In the genomic region with DNA sequence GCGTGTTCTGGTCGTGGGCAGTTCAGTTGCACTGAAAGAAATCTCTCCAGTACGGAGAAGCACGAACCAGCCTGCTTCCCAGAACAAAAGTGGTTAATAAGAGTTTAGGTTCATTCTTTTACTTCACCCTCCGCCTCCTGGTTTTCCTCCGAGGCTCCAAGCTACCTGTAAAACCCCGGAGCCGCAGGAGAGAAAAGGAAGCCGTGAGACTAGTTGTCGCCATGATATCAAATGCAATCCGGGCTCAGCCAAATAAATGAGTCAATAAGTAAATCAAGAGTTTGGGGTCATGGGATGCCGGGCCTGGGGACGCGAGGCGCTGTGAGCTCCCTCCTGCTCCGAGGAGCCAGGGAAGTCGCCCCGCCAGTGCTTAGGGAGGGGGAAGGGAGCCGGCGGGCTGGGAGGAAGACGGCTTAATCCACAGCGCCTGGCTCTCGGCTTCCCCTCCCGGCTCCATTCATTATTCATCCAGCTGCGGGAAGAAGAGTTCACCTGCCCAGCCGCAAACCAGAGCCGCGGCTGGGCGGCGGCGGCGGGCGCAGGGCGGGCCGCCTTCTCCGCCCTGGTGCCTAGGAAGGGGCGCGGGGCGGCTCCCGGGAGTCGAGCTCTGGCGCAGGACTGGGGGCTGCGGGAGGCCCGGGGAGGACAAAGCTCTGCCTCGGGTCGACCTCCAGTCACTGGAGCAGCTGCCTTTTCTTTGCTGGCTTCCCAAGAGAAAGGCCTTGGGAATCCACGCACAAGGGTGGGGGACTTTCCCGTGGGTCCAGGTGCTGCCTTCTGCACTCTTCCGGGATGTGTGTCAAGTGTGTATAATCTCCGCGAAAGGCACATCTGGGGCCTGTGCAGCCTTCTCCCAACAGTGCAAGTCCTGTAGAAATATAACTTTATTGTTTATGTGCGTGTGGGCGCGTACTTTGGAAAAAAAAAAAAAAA, we compare ENCODE assay signal across 8 cellular contexts. TPM values are rescaled to one million over a fixed set of nuclear protein-coding genes. Genes with fewer than 3 reads are reported as not detected.
DNase-seq lines count a peak whose midpoint lies in the region; ATAC-seq, FAIRE-seq and TF ChIP-seq lines count a peak whose summit lies in the region.

No MANE protein-coding gene starts in this region.

- TF ChIP-seq CTCF in BE2C (IDR thresholded peaks at IDR 0.05; ENCODE audit: low read depth, low read length) (no peak), dorsolateral prefrontal cortex (IDR thresholded peaks at IDR 0.05 in 54 of 56, conservative IDR thresholded peaks at IDR 0.05 in 2 of 56; ENCODE audit: low read depth in 1 of 56, partially characterized antibody in 56 of 56) (no peak), lower leg skin (IDR thresholded peaks at IDR 0.05) (no peak), testis (IDR thresholded peaks at IDR 0.05) (no peak)

- peaks cover 7% of the 10 kb centered on the region for H3K4me1 ChIP-seq in BE2C
- H3K4me1 ChIP-seq in testis: peaks cover 21% of the 10 kb centered on the region

- H3K4me3 ChIP-seq in BE2C (ENCODE audit: low read depth, low read length) (peak overlapping the region; percentile 97), dorsolateral prefrontal cortex (peak overlapping the region; percentile 51 to 88 (median 71)), lower leg skin (ENCODE audit: low read depth, poor library complexity, severe bottlenecking) (peak overlapping the region; percentile 34), testis (peak overlapping the region; percentile 20 to 60)

- 0 to 2% methylated on average over 43 to 46 of the region's 54 CpGs for WGBS in lower leg skin, 2 donors
- 1% methylated on average over 46 to 53 of the region's 54 CpGs for WGBS in testis, 2 donors

- no peak for ATAC-seq in GM21360 (IDR thresholded peaks at IDR 0.05; ENCODE audit: unreplicated experiment)

- H3K9me3 ChIP-seq in BE2C: no peaks in the 10 kb centered on the region
- no peaks in the 10 kb centered on the region for H3K9me3 ChIP-seq in testis

- H3K36me3 ChIP-seq in BE2C: no peaks in the 10 kb centered on the region
- no peaks in the 10 kb centered on the region for H3K36me3 ChIP-seq in testis (ENCODE audit: low read depth, missing control alignments)

- peak; percentile 71 for DNase-seq in BE2C
- peak; percentile 25 for DNase-seq in HCEC 1CT
- DNase-seq in SHP77 (lab: John Stamatoyannopoulos, UW): peak; percentile 26 to 53
- DNase-seq in dorsolateral prefrontal cortex: peak in 7 of 10 donors; percentile 8 to 52 (median 31)
- peak; percentile 26 to 91 for DNase-seq in lower leg skin (ENCODE audit: low spot score in 2 of 2)
- DNase-seq in testis: peak; percentile 31
- DNase-seq in GM19239 (ENCODE audit: insufficient read length, low spot score): no peak

- intact Hi-C loops in dorsolateral prefrontal cortex (cut with DNase I): loop anchor here in 1 of 2 donors (5.0 kb wide), 1 partner anchor 458 kb away; no protein-coding TSS in a partner anchor
- intact Hi-C loops in lower leg skin (cut with DNase I; ENCODE audit: low total_unique reads): no loop called here
- intact Hi-C loops in testis (cut with DNase I; ENCODE audit: low total_unique reads): no loop called here

- H3K27me3 ChIP-seq in BE2C (no peaks in the 10 kb centered on the region), dorsolateral prefrontal cortex (peaks cover 0 to 3% (median 0%) of the 10 kb centered on the region in 45 donors), testis (no peaks in the 10 kb centered on the region)

- FAIRE-seq in GM19239 (lab: Jason Lieb, UNC): no peak

- TF ChIP-seq POLR2A in lower leg skin (IDR thresholded peaks at IDR 0.05): no peak
- TF ChIP-seq POLR2A in testis (IDR thresholded peaks at IDR 0.05): no peak

- H3K27ac ChIP-seq in dorsolateral prefrontal cortex (peak overlapping the region in 45 of 59 donors; percentile 6 to 83 (median 60)), testis (no peak overlapping the region)

RNA-seq across cellular contexts. Expression of gene FRAS1, which starts 1.7 kb away (rescaled TPM):
- polyA plus RNA-seq in BE2C (2012; ENCODE audit: insufficient read depth, insufficient read length, low read depth): 9.0 TPM
- total RNA-seq in dorsolateral prefrontal cortex: 10 to 100 TPM; 10.7 to 50.8 (median 20.9) TPM
- total RNA-seq in lower leg skin: 1 to 10 TPM in 3 of 4 donors, under 1 TPM in 1; 0.83 to 5.3 (median 3.0) TPM
- total RNA-seq in testis: 1 to 10 TPM; 3.5 to 3.7 TPM
- 2.2 TPM for polyA plus RNA-seq in testis (ENCODE audit: insufficient read depth, low read depth, low replicate concordance)

Comparison
In these comparisons a context has a peak if more than half of its experiments do, and no peak if none do; other contexts are left out.
1. H3K4me3 ChIP-seq: peak in every context shown above with its lines; median percentile 97 in BE2C; 71 in dorsolateral prefrontal cortex; 40 in testis; 34 in lower leg skin.
2. H3K27ac ChIP-seq: peak in dorsolateral prefrontal cortex (45 of 59); none in testis (0 of 2).